Comparison of ENCODE assay signal across 8 cellular contexts in the genomic region with DNA sequence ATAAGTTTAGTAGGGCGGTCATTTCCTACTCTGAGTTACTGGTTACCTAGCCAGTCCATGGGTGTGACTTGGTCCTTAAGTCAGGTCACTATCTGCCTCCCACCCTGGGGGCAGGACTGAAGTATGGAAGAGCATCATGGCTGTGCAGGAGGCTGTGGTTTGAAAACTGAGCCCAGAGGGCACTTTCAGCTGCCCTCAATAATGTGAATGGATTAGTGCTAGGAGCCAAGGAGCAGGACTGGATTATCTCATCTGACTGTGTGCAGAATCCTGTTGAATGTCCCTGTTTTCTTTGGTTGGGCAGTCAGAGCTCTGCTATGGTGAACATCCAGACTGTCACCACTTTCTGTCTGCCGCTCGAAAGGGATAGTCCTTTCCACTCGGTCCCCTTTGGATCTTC. TPM values are rescaled to one million over a fixed set of nuclear protein-coding genes. Genes with fewer than 3 reads are reported as not detected.
A peak's percentile ranks its signal among the peaks of the same experiment; 100 is the strongest.
DNase-seq lines count a peak whose midpoint lies in the region; ATAC-seq and TF ChIP-seq lines count a peak whose summit lies in the region.

No MANE protein-coding gene starts in this region.

- peaks cover 0 to 14% of the 10 kb centered on the region in 2 donors for H3K36me3 ChIP-seq in left lung

- H3K4me3 ChIP-seq in left lung, result peak overlapping the region; percentile 49 to 72

- peaks cover 25 to 48% of the 10 kb centered on the region in 2 donors for H3K4me1 ChIP-seq in left lung

- no peak for DNase-seq in activated naive CD4-positive, alpha-beta T cell treated with anti-CD3 and anti-CD28 coated beads, Interleukin-2, amount 10 ng/mL, durations not matched to agents 7 days and 5 days
- DNase-seq in activated naive CD4-positive, alpha-beta T cell treated with anti-CD3 and anti-CD28 coated beads, Interleukin-2, amount 50 U/mL, for 16 hours, result no peak
- DNase-seq in left lung (no peak), type B pancreatic cell (ENCODE audit: extremely low spot score, unreplicated experiment) (no peak), occipital lobe (lab: John Stamatoyannopoulos, UW) (no peak), COLO668 (lab: John Stamatoyannopoulos, UW; ENCODE audit: unreplicated experiment) (no peak), NCI-H1694 treated with DMSO at 0.1 percent for 48 hours (lab: John Stamatoyannopoulos, UW) (no peak)

- peak overlapping the region; percentile 97 for H3K4me3 Mint-ChIP-seq in activated naive CD4-positive, alpha-beta T cell treated with anti-CD3 and anti-CD28 coated beads, Interleukin-2, amount 10 ng/mL, durations not matched to agents 7 days and 5 days
- peak overlapping the region; percentile 97 for H3K4me3 Mint-ChIP-seq in activated naive CD8-positive, alpha-beta T cell
- peak overlapping the region; percentile 98 for H3K4me3 Mint-ChIP-seq in type B pancreatic cell

- peak overlapping the region in 1 of 2 donors; percentile 95 for H3K27ac ChIP-seq in left lung

- no peaks in the 10 kb centered on the region for H3K9me3 ChIP-seq in left lung

- peaks cover 45% of the 10 kb centered on the region for H3K4me1 Mint-ChIP-seq in activated naive CD4-positive, alpha-beta T cell treated with anti-CD3 and anti-CD28 coated beads, Interleukin-2, amount 10 ng/mL, durations not matched to agents 7 days and 5 days
- H3K4me1 Mint-ChIP-seq in activated naive CD8-positive, alpha-beta T cell (ENCODE audit: low read depth), result peaks cover 61% of the 10 kb centered on the region
- peaks cover 34% of the 10 kb centered on the region for H3K4me1 Mint-ChIP-seq in type B pancreatic cell (ENCODE audit: unreplicated experiment)

- intact Hi-C loops in left lung (cut with DNase I), result no loop called here

- CTCF ChIA-PET in activated naive CD4-positive, alpha-beta T cell treated with anti-CD3 and anti-CD28 coated beads, Interleukin-2, amount 10 ng/mL, durations not matched to agents 7 days and 5 days (lab: Charles Lee), result no interaction called here

- no peak for ATAC-seq in left lung

- TF ChIP-seq CTCF in left lung (IDR thresholded peaks at IDR 0.05) (no peak), type B pancreatic cell (conservative IDR thresholded peaks at IDR 0.05) (no peak)

- H3K36me3 Mint-ChIP-seq in activated naive CD4-positive, alpha-beta T cell treated with anti-CD3 and anti-CD28 coated beads, Interleukin-2, amount 10 ng/mL, durations not matched to agents 7 days and 5 days, result peaks cover 46% of the 10 kb centered on the region
- peaks cover 28% of the 10 kb centered on the region for H3K36me3 Mint-ChIP-seq in activated naive CD8-positive, alpha-beta T cell
- peaks cover 53% of the 10 kb centered on the region for H3K36me3 Mint-ChIP-seq in type B pancreatic cell

- H3K9me3 Mint-ChIP-seq in activated naive CD4-positive, alpha-beta T cell treated with anti-CD3 and anti-CD28 coated beads, Interleukin-2, amount 10 ng/mL, durations not matched to agents 7 days and 5 days, result no peaks in the 10 kb centered on the region
- H3K9me3 Mint-ChIP-seq in activated naive CD8-positive, alpha-beta T cell (ENCODE audit: low read depth), result no peaks in the 10 kb centered on the region
- no peaks in the 10 kb centered on the region for H3K9me3 Mint-ChIP-seq in type B pancreatic cell

- H3K27ac Mint-ChIP-seq in activated naive CD4-positive, alpha-beta T cell treated with anti-CD3 and anti-CD28 coated beads, Interleukin-2, amount 10 ng/mL, durations not matched to agents 7 days and 5 days, result peak overlapping the region; percentile 95
- peak overlapping the region; percentile 90 for H3K27ac Mint-ChIP-seq in activated naive CD8-positive, alpha-beta T cell
- peak overlapping the region; percentile 100 for H3K27ac Mint-ChIP-seq in type B pancreatic cell

- H3K27me3 Mint-ChIP-seq in activated naive CD4-positive, alpha-beta T cell treated with anti-CD3 and anti-CD28 coated beads, Interleukin-2, amount 10 ng/mL, durations not matched to agents 7 days and 5 days, result no peaks in the 10 kb centered on the region
- H3K27me3 Mint-ChIP-seq in activated naive CD8-positive, alpha-beta T cell, result no peaks in the 10 kb centered on the region
- H3K27me3 Mint-ChIP-seq in type B pancreatic cell, result no peaks in the 10 kb centered on the region

- H3K27me3 ChIP-seq in left lung, result no peaks in the 10 kb centered on the region

RNA-seq across cellular contexts. Expression of a gene that starts 1.6 kb away (rescaled TPM):
- 10 to 100 TPM; 26.1 to 27.1 TPM for total RNA-seq in left lung
- 57.6 and 67.3 TPM in 2 replicates for total RNA-seq in type B pancreatic cell (ENCODE audit: low replicate concordance)
- total RNA-seq in occipital lobe, result 88.0 TPM
